10 cellular contexts compared by ENCODE assay signal in genomic region chr18:67354692-67355091, GRCh38.
"Had no signal": no experiment of that assay in that cellular context is flagged by ENCODE, and none has a peak within 500 bp of the region (broad histone marks: within the 10 kb centered on the region; RNA-seq: fewer than 3 reads in every experiment).

No MANE protein-coding gene starts in this region.

- H3K4me1 Mint-ChIP-seq: GM23338, H9 had no signal

- H3K27ac ChIP-seq: GM23248 had no signal

- DNase-seq: GM23248, GOT3, H9, HCEC 1CT, HFFc6 had no signal

- H2AFZ ChIP-seq: GM23248, GM23338 had no signal

- ATAC-seq: HCT116 had no signal

- H3K4me3 ChIP-seq: GM23248, GM23338, HAP-1 had no signal

- H3K9ac ChIP-seq: GM23248 had no signal

- H3K9me3 Mint-ChIP-seq: HFFc6 had no signal

- H3K9me3 ChIP-seq: HAP-1 had no signal

- H3K4me2 ChIP-seq: GM23338 had no signal

- FAIRE-seq: H1, H54 had no signal

- H3K4me3 Mint-ChIP-seq: GM23338, H9, HFFc6 had no signal

- H3K36me3 ChIP-seq: HAP-1 had no signal

- H3K4me1 ChIP-seq: HAP-1 had no signal

- H3K27ac Mint-ChIP-seq: GM23338, H9, HFFc6 had no signal
